Comparison of ENCODE assay signal across 11 cellular contexts in the genomic region with DNA sequence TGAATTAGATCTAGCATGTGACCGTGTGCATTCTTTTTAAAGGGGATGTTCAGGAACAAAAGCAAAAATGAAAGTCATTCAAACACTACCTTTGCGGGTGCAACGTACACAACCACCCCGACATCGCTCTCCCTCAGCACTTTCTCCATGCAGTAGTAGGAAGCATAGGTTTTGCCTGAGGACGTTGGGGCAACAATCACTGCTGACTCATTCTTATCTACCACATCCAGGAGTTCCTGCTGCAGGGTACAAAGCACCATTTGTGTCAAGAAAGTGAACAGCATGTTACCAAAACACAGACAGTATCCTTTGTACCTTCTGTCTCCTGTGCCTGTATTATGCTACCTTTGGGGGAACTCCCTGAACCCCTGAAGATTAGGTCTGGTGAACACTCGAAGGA. TPM values are rescaled to one million over a fixed set of nuclear protein-coding genes. Genes with fewer than 3 reads are reported as not detected.
DNase-seq lines count a peak whose midpoint lies in the region; ATAC-seq and TF ChIP-seq lines count a peak whose summit lies in the region.
"Had no signal": no experiment of that assay in that cellular context is flagged by ENCODE, and none has a peak within 500 bp of the region (broad histone marks: within the 10 kb centered on the region; RNA-seq: fewer than 3 reads in every experiment).

No MANE protein-coding gene starts in this region.

- no peaks in the 10 kb centered on the region for H3K27me3 ChIP-seq in endodermal cell (ENCODE audit: control insufficient read depth, insufficient read depth, low read length, poor library complexity, severe bottlenecking)
- H3K27me3 ChIP-seq: suprapubic skin had no signal

- no peaks in the 10 kb centered on the region for H3K36me3 ChIP-seq in endodermal cell (ENCODE audit: control insufficient read depth, insufficient read depth, low read length)

- peak overlapping the region; percentile 25 for H3K27ac Mint-ChIP-seq in activated naive CD4-positive, alpha-beta T cell treated with anti-CD3 and anti-CD28 coated beads, Interleukin-2, amount 10 ng/mL, durations not matched to agents 7 days and 5 days
- no peak overlapping the region for H3K27ac Mint-ChIP-seq in endodermal cell

- peaks cover 12% of the 10 kb centered on the region for H3K4me1 Mint-ChIP-seq in activated naive CD4-positive, alpha-beta T cell treated with anti-CD3 and anti-CD28 coated beads, Interleukin-2, amount 10 ng/mL, durations not matched to agents 7 days and 5 days
- H3K4me1 Mint-ChIP-seq in endodermal cell, result peaks cover 3% of the 10 kb centered on the region

- H3K9me3 ChIP-seq in endodermal cell (ENCODE audit: control insufficient read depth, low read length), result no peaks in the 10 kb centered on the region
- H3K9me3 ChIP-seq: suprapubic skin had no signal

- H3K27me3 Mint-ChIP-seq in activated naive CD4-positive, alpha-beta T cell treated with anti-CD3 and anti-CD28 coated beads, Interleukin-2, amount 10 ng/mL, durations not matched to agents 7 days and 5 days, result no peaks in the 10 kb centered on the region
- H3K27me3 Mint-ChIP-seq in endodermal cell (ENCODE audit: insufficient read depth), result no peaks in the 10 kb centered on the region

- no peaks in the 10 kb centered on the region for H3K9me3 Mint-ChIP-seq in activated naive CD4-positive, alpha-beta T cell treated with anti-CD3 and anti-CD28 coated beads, Interleukin-2, amount 10 ng/mL, durations not matched to agents 7 days and 5 days
- H3K9me3 Mint-ChIP-seq in endodermal cell, result no peaks in the 10 kb centered on the region

- H3K27ac ChIP-seq in endodermal cell (ENCODE audit: low read depth, low read length), result no peak overlapping the region
- H3K27ac ChIP-seq: suprapubic skin had no signal

- peak; percentile 76 for ATAC-seq in esophagus mucosa
- peak; percentile 69 for ATAC-seq in stimulated activated naive CD8-positive, alpha-beta T cell treated with anti-CD3 and anti-CD28 coated beads, Interleukin-15, Interleukin-2, amounts not matched to agents 100 U/mL and 50 U/mL, for 24 hours

- peaks cover 64% of the 10 kb centered on the region for H3K36me3 Mint-ChIP-seq in activated naive CD4-positive, alpha-beta T cell treated with anti-CD3 and anti-CD28 coated beads, Interleukin-2, amount 10 ng/mL, durations not matched to agents 7 days and 5 days
- H3K36me3 Mint-ChIP-seq in endodermal cell (ENCODE audit: low read depth), result no peaks in the 10 kb centered on the region

- H3K4me3 ChIP-seq in endodermal cell (ENCODE audit: low read length), result no peak overlapping the region
- H3K4me3 ChIP-seq: suprapubic skin had no signal

- DNase-seq in activated naive CD4-positive, alpha-beta T cell treated with anti-CD3 and anti-CD28 coated beads, Interleukin-2, amount 10 ng/mL, durations not matched to agents 7 days and 5 days, result peak; percentile 34
- no peak for DNase-seq in activated naive CD4-positive, alpha-beta T cell treated with anti-CD3 and anti-CD28 coated beads, Interleukin-2, amount 50 U/mL, for 16 hours
- DNase-seq in RPMI7951 (ENCODE audit: low read depth) (peak; percentile 78), SIG-M5 treated with dmso at 0.1 percent for 504 hours (lab: John Stamatoyannopoulos, UW; ENCODE audit: unreplicated experiment) (no peak), endodermal cell (no peak)
- no peak for DNase-seq in stimulated activated naive CD8-positive, alpha-beta T cell treated with anti-CD3 and anti-CD28 coated beads, Interleukin-15, Interleukin-2, amounts not matched to agents 100 U/mL and 50 U/mL, for 24 hours
- no peak for DNase-seq in activated effector memory CD4-positive, alpha-beta T cell treated with anti-CD3 and anti-CD28 coated beads, Interleukin-2, amount 50 U/mL, for 16 hours
- DNase-seq: left cardiac atrium, NCI-H2107 had no signal

- H3K4me3 Mint-ChIP-seq in activated naive CD4-positive, alpha-beta T cell treated with anti-CD3 and anti-CD28 coated beads, Interleukin-2, amount 10 ng/mL, durations not matched to agents 7 days and 5 days, result no peak overlapping the region
- H3K4me3 Mint-ChIP-seq in endodermal cell, result no peak overlapping the region

- H3K4me1 ChIP-seq in endodermal cell (ENCODE audit: control insufficient read depth, insufficient read depth, low read length), result no peaks in the 10 kb centered on the region
- H3K4me1 ChIP-seq: suprapubic skin had no signal

- CTCF ChIA-PET in activated naive CD4-positive, alpha-beta T cell treated with anti-CD3 and anti-CD28 coated beads, Interleukin-2, amount 10 ng/mL, durations not matched to agents 7 days and 5 days (lab: Charles Lee), result no interaction called here

- 89 to 97% methylated on average over 5 to 7 of the region's 7 CpGs for WGBS in endodermal cell (ENCODE audit: insufficient coverage in 1 of 2, insufficient read length in 1 of 2), 2 experiments

- TF ChIP-seq CTCF in endodermal cell (conservative IDR thresholded peaks at IDR 0.05), result no peak

- H3K9ac ChIP-seq in endodermal cell (ENCODE audit: extremely low read depth, low read length, poor library complexity, severe bottlenecking), result no peak overlapping the region

RNA-seq across cellular contexts. Expression of gene DDX60L, which starts 58.6 kb away (rescaled TPM):
- 11.5 and 11.8 TPM in 2 replicates for total RNA-seq in RPMI7951 (2014; rRNA removed; shearing (Covaris generic))
- total RNA-seq in esophagus mucosa, result 4.6 TPM
- 1 to 10 TPM in 1 of 2 donors, under 1 TPM in 1; 0.57 to 1.3 TPM for total RNA-seq in endodermal cell
- polyA plus RNA-seq in endodermal cell (2013, experiment 1 of 2), result 0.39 TPM
- 0.66 TPM for polyA plus RNA-seq in endodermal cell (2013, experiment 2 of 2)

Comparison
In these comparisons a context has a peak if more than half of its experiments do, and no peak if none do; other contexts are left out.
1. DNase-seq: peak in activated naive CD4-positive, alpha-beta T cell treated with anti-CD3 and anti-CD28 coated beads, Interleukin-2, amount 10 ng/mL, durations not matched to agents 7 days and 5 days (single experiment) and RPMI7951 (single experiment); none in activated naive CD4-positive, alpha-beta T cell treated with anti-CD3 and anti-CD28 coated beads, Interleukin-2, amount 50 U/mL, for 16 hours (single experiment), stimulated activated naive CD8-positive, alpha-beta T cell treated with anti-CD3 and anti-CD28 coated beads, Interleukin-15, Interleukin-2, amounts not matched to agents 100 U/mL and 50 U/mL, for 24 hours (single experiment), SIG-M5 treated with dmso at 0.1 percent for 504 hours (single experiment), activated effector memory CD4-positive, alpha-beta T cell treated with anti-CD3 and anti-CD28 coated beads, Interleukin-2, amount 50 U/mL, for 16 hours (single experiment) and endodermal cell (single experiment).